1 cellular context compared by ENCODE assay signal in the genomic region with DNA sequence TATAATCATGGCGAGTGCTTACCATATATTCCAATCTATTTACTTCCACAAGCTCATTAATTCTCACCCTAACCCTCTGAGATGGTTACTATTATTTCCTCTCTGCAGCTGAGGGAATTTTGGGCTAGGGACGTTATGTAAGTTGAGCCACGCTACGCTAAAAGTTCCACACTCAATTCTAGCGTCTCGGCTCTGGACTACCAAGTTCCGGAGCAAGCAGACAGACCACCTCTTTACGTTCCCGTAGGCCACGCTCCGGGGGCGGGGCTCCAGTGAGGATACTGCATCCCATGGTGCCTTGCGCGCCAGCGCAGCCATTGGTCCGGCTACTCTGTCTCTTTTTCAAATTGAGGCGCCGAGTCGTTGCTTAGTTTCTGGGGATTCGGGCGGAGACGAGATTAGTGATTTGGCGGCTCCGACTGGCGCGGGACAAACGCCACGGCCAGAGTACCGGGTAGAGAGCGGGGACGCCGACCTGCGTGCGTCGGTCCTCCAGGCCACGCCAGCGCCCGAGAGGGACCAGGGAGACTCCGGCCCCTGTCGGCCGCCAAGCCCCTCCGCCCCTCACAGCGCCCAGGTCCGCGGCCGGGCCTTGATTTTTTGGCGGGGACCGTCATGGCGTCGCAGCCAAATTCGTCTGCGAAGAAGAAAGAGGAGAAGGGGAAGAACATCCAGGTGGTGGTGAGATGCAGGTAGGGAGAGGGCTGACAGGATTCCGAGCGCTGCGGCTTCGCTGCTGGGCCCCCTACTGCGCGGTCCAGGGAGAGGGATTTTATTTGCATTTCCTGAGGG.
A peak's percentile ranks its signal among the peaks of the same experiment; 100 is the strongest.
TF ChIP-seq lines count a peak whose summit lies in the region.

TSS of gene KIF11 (plus strand) at position 370 of the 792 bp plus-strand sequence. CDS start at position 616, 246 bp downstream.

TF ChIP-seq in K562, 482 proteins besides CTCF, POLR2A, EP300 and RAD21 (continued from another document and continues in another):
- no peak for TF ChIP-seq MXI1 (IDR thresholded peaks at IDR 0.05; ENCODE audit: low read depth, low read length)
- no peak for TF ChIP-seq ESRRA (IDR thresholded peaks at IDR 0.05; ENCODE audit: borderline replicate concordance, low read depth)
- no peak for TF ChIP-seq GATAD2A (IDR thresholded peaks at IDR 0.05)
- TF ChIP-seq ELF1 (tag; IDR thresholded peaks at IDR 0.05): no peak
- TF ChIP-seq TEAD2 (tag; IDR thresholded peaks at IDR 0.05): no peak
- no peak for TF ChIP-seq RREB1 (CRISPR knock-in tag; IDR thresholded peaks at IDR 0.05)
- TF ChIP-seq EGR1 (conservative IDR thresholded peaks at IDR 0.05): no peak; the same call in 1 of the 2 replicates
- TF ChIP-seq GMEB1 (CRISPR knock-in tag; IDR thresholded peaks at IDR 0.05): no peak
- no peak for TF ChIP-seq SREBF2 (CRISPR knock-in tag; IDR thresholded peaks at IDR 0.05)
- TF ChIP-seq MAZ (CRISPR knock-in tag; conservative IDR thresholded peaks at IDR 0.05 in 1 of 2, IDR thresholded peaks at IDR 0.05 in 1 of 2): peak in 1 of 2 experiments; percentile 73; a peak in 2 of 4 replicates
- no peak for TF ChIP-seq ZNF280B (CRISPR knock-in tag; IDR thresholded peaks at IDR 0.05)
- TF ChIP-seq ZNF518B (CRISPR knock-in tag; IDR thresholded peaks at IDR 0.05): no peak
- no peak for TF ChIP-seq ZBTB34 (CRISPR knock-in tag; IDR thresholded peaks at IDR 0.05)
- TF ChIP-seq, protein P1, sequence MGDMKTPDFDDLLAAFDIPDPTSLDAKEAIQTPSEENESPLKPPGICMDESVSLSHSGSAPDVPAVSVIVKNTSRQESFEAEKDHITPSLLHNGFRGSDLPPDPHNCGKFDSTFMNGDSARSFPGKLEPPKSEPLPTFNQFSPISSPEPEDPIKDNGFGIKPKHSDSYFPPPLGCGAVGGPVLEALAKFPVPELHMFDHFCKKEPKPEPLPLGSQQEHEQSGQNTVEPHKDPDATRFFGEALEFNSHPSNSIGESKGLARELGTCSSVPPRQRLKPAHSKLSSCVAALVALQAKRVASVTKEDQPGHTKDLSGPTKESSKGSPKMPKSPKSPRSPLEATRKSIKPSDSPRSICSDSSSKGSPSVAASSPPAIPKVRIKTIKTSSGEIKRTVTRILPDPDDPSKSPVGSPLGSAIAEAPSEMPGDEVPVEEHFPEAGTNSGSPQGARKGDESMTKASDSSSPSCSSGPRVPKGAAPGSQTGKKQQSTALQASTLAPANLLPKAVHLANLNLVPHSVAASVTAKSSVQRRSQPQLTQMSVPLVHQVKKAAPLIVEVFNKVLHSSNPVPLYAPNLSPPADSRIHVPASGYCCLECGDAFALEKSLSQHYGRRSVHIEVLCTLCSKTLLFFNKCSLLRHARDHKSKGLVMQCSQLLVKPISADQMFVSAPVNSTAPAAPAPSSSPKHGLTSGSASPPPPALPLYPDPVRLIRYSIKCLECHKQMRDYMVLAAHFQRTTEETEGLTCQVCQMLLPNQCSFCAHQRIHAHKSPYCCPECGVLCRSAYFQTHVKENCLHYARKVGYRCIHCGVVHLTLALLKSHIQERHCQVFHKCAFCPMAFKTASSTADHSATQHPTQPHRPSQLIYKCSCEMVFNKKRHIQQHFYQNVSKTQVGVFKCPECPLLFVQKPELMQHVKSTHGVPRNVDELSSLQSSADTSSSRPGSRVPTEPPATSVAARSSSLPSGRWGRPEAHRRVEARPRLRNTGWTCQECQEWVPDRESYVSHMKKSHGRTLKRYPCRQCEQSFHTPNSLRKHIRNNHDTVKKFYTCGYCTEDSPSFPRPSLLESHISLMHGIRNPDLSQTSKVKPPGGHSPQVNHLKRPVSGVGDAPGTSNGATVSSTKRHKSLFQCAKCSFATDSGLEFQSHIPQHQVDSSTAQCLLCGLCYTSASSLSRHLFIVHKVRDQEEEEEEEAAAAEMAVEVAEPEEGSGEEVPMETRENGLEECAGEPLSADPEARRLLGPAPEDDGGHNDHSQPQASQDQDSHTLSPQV (IDR thresholded peaks at IDR 0.05): no peak
- TF ChIP-seq, protein P2, sequence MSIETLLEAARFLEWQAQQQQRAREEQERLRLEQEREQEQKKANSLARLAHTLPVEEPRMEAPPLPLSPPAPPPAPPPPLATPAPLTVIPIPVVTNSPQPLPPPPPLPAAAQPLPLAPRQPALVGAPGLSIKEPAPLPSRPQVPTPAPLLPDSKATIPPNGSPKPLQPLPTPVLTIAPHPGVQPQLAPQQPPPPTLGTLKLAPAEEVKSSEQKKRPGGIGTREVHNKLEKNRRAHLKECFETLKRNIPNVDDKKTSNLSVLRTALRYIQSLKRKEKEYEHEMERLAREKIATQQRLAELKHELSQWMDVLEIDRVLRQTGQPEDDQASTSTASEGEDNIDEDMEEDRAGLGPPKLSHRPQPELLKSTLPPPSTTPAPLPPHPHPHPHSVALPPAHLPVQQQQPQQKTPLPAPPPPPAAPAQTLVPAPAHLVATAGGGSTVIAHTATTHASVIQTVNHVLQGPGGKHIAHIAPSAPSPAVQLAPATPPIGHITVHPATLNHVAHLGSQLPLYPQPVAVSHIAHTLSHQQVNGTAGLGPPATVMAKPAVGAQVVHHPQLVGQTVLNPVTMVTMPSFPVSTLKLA (conservative IDR thresholded peaks at IDR 0.05): peak; percentile 55 to 79
- no peak for TF ChIP-seq SMARCC2 (IDR thresholded peaks at IDR 0.05; ENCODE audit: low read depth)
- TF ChIP-seq SRSF9 (IDR thresholded peaks at IDR 0.05; ENCODE audit: borderline replicate concordance, low read depth, low read length): no peak
- no peak for TF ChIP-seq ARHGAP35 (IDR thresholded peaks at IDR 0.05; ENCODE audit: partially characterized antibody)
- no peak for TF ChIP-seq GATA2 (CRISPR knock-in tag; IDR thresholded peaks at IDR 0.05)
- no peak for TF ChIP-seq PRPF4 (IDR thresholded peaks at IDR 0.05; ENCODE audit: insufficient read depth, low read depth, low read length, poor library complexity, severe bottlenecking)
- no peak for TF ChIP-seq ATF1 (CRISPR knock-in tag; IDR thresholded peaks at IDR 0.05)
- TF ChIP-seq ATF1 (tag; IDR thresholded peaks at IDR 0.05): peak; percentile 53
- peak; percentile 36 for TF ChIP-seq HDAC3 (IDR thresholded peaks at IDR 0.05; ENCODE audit: borderline replicate concordance, partially characterized antibody)
- TF ChIP-seq CGGBP1 (CRISPR knock-in tag; IDR thresholded peaks at IDR 0.05): no peak
- peak; percentile 89 for TF ChIP-seq SUPT5H (IDR thresholded peaks at IDR 0.05)
- TF ChIP-seq ZNF75A (CRISPR knock-in tag; IDR thresholded peaks at IDR 0.05): no peak
- TF ChIP-seq CTBP1 (IDR thresholded peaks at IDR 0.05; ENCODE audit: borderline replicate concordance): peak; percentile 52; the same call in 1 of the 2 replicates
- no peak for TF ChIP-seq FOXO4 (CRISPR knock-in tag; IDR thresholded peaks at IDR 0.05)
- TF ChIP-seq ZNF384 (IDR thresholded peaks at IDR 0.05; ENCODE audit: low read depth, low read length): no peak
- no peak for TF ChIP-seq FOXK1 (CRISPR knock-in tag; IDR thresholded peaks at IDR 0.05; ENCODE audit: borderline replicate concordance)
- no peak for TF ChIP-seq TCF7L2 (IDR thresholded peaks at IDR 0.05; ENCODE audit: low read depth, low read length)
- no peak for TF ChIP-seq CCAR2 (IDR thresholded peaks at IDR 0.05; ENCODE audit: low read depth, low read length)
